Comparison of ENCODE assay signal across 8 cellular contexts in the genomic region with DNA sequence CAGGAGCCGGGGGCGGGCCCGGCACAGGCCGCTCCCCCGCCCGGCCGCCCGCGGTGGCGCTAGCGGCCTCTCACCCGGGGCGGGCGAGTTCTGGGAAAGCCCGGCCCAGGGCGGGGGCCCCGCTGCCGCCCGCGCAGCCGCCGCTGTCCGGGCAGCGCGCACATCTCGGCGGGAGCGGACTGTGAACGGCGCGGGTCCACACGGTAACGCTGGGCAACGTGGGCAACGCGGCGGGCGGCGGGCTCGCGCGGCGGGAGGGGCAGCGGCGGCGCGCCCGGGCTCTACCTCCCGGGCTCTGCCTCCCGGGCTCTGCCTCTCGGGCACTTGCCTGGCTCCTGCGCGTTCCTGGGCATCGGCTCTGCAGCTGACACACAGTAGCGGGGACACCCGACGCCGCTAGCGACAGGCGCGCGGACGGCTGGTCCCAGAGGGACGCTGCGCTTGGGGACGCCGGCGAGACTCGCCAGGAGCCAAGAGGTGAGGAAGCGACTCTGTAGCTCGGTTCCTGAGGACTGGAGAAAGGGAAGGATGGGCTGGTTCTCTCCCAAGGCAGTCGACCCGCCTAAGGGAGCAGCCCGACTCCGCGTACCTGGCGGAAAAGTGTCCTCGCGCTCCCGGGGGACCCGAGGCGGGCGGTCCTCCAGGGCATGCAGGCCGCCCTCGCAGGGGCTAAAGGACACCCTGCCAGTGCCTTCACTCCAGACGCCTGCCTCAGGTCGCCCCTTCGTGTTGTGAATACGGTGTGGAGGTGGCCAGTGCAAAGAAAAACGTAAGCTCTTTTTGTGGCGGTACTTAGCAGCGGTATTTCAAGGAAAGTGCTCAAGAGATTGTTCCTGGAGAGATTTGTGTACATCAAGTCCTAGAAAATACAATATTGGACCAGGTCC. TPM values are rescaled to one million over a fixed set of nuclear protein-coding genes. Genes with fewer than 3 reads are reported as not detected.
DNase-seq lines count a peak whose midpoint lies in the region; ATAC-seq and TF ChIP-seq lines count a peak whose summit lies in the region.

A gene (plus strand): TSS at position 150 of the 887 bp plus-strand sequence. CDS start 37,116 bp downstream, outside the sequence.

- H3K4me2 ChIP-seq in parathyroid adenoma (ENCODE audit: low read length): peak within 1 kb of the TSS; percentile 77

- DNase-seq in GM13976 (ENCODE audit: low spot score): peak; percentile 73
- peak; percentile 61 for DNase-seq in M059J (ENCODE audit: low read depth)
- no peak for DNase-seq in activated T-helper 2 cell treated with anti-CD3 and anti-CD28 coated beads, Interferon-gamma antibody, Interleukin-2, Interleukin-4, amounts not matched to agents 10 μg/mL and 5 μg/mL and 100 μg/mL, durations not matched to agents 14 hours and 24 hours and 36 hours (ENCODE audit: low spot score)
- DNase-seq in left cardiac atrium: peak; percentile 60
- no peak for DNase-seq in GDM1 (lab: John Stamatoyannopoulos, UW)

- H3K4me1 ChIP-seq in ACC112 (ENCODE audit: control insufficient read depth, insufficient read depth, low read length, unreplicated experiment) (peaks cover 45% of the 10 kb centered on the region), parathyroid adenoma (no peaks in the 10 kb centered on the region)

- intact Hi-C loops in activated T-helper 2 cell treated with anti-CD3 and anti-CD28 coated beads, Interferon-gamma antibody, Interleukin-2, Interleukin-4, amounts not matched to agents 10 μg/mL and 5 μg/mL and 100 μg/mL, durations not matched to agents 14 hours and 24 hours and 36 hours (cut with micrococcal nuclease): no loop called here
- intact Hi-C loops in left cardiac atrium (cut with DNase I): no loop called here

- no peak for TF ChIP-seq CTCF in GM13976 (IDR thresholded peaks at IDR 0.05; ENCODE audit: borderline replicate concordance, control extremely low read depth, extremely low read depth, insufficient read depth, missing control alignments)
- TF ChIP-seq CTCF in parathyroid adenoma (IDR thresholded peaks at IDR 0.05): no peak

- peaks cover 7% of the 10 kb centered on the region for H3K79me2 ChIP-seq in ACC112 (ENCODE audit: control insufficient read depth, insufficient read depth, low read length, unreplicated experiment)
- H3K79me2 ChIP-seq in parathyroid adenoma: no peaks in the 10 kb centered on the region

- no peak within 1 kb of the TSS for H3K9ac ChIP-seq in parathyroid adenoma

- H3K36me3 Mint-ChIP-seq in activated T-helper 2 cell treated with anti-CD3 and anti-CD28 coated beads, Interferon-gamma antibody, Interleukin-2, Interleukin-4, amounts not matched to agents 10 μg/mL and 5 μg/mL and 100 μg/mL, durations not matched to agents 14 hours and 24 hours and 36 hours (ENCODE audit: low read depth): no peaks in the 10 kb centered on the region

- H3K9me3 ChIP-seq in parathyroid adenoma (ENCODE audit: control insufficient read depth, low read length): peaks cover 3% of the 10 kb centered on the region

- no peaks in the 10 kb centered on the region for H3K27me3 ChIP-seq in ACC112 (ENCODE audit: insufficient read depth, low read length)
- no peaks in the 10 kb centered on the region for H3K27me3 ChIP-seq in parathyroid adenoma (ENCODE audit: control insufficient read depth, insufficient read depth, low read length)

- H3K4me3 ChIP-seq in ACC112 (ENCODE audit: low read depth, low read length) (peak within 1 kb of the TSS; percentile 98), parathyroid adenoma (ENCODE audit: low read depth, low read length) (peak within 1 kb of the TSS; percentile 36)

- H3K36me3 ChIP-seq in ACC112 (ENCODE audit: insufficient read depth, low read length) (no peaks in the 10 kb centered on the region), parathyroid adenoma (ENCODE audit: control insufficient read depth, insufficient read depth, low read length) (no peaks in the 10 kb centered on the region)

- H3K27me3 Mint-ChIP-seq in activated T-helper 2 cell treated with anti-CD3 and anti-CD28 coated beads, Interferon-gamma antibody, Interleukin-2, Interleukin-4, amounts not matched to agents 10 μg/mL and 5 μg/mL and 100 μg/mL, durations not matched to agents 14 hours and 24 hours and 36 hours (ENCODE audit: low read depth): peaks cover 60% of the 10 kb centered on the region

- no peak within 1 kb of the TSS for H3K27ac Mint-ChIP-seq in activated T-helper 2 cell treated with anti-CD3 and anti-CD28 coated beads, Interferon-gamma antibody, Interleukin-2, Interleukin-4, amounts not matched to agents 10 μg/mL and 5 μg/mL and 100 μg/mL, durations not matched to agents 14 hours and 24 hours and 36 hours

- in situ Hi-C loops in GM13976 (cut with MboI; ENCODE audit: low sequenced_read_pairs, unreplicated experiment): no loop called here

- H3K9me3 Mint-ChIP-seq in activated T-helper 2 cell treated with anti-CD3 and anti-CD28 coated beads, Interferon-gamma antibody, Interleukin-2, Interleukin-4, amounts not matched to agents 10 μg/mL and 5 μg/mL and 100 μg/mL, durations not matched to agents 14 hours and 24 hours and 36 hours: no peaks in the 10 kb centered on the region

- ATAC-seq in left cardiac atrium (peak; percentile 82 to 90), HG02840 (IDR thresholded peaks at IDR 0.05; ENCODE audit: low FRiP score, unreplicated experiment) (no peak)

- H2AFZ ChIP-seq in ACC112 (ENCODE audit: low read length, unreplicated experiment): peak within 1 kb of the TSS; percentile 93
- H2AFZ ChIP-seq in parathyroid adenoma: peak within 1 kb of the TSS; percentile 88

- H3K27ac ChIP-seq in ACC112 (ENCODE audit: low read depth, low read length) (no peak within 1 kb of the TSS), parathyroid adenoma (no peak within 1 kb of the TSS)

- H3K4me3 Mint-ChIP-seq in activated T-helper 2 cell treated with anti-CD3 and anti-CD28 coated beads, Interferon-gamma antibody, Interleukin-2, Interleukin-4, amounts not matched to agents 10 μg/mL and 5 μg/mL and 100 μg/mL, durations not matched to agents 14 hours and 24 hours and 36 hours (ENCODE audit: low read depth): peak within 1 kb of the TSS; percentile 59

- H3K4me1 Mint-ChIP-seq in activated T-helper 2 cell treated with anti-CD3 and anti-CD28 coated beads, Interferon-gamma antibody, Interleukin-2, Interleukin-4, amounts not matched to agents 10 μg/mL and 5 μg/mL and 100 μg/mL, durations not matched to agents 14 hours and 24 hours and 36 hours (ENCODE audit: low read depth): peaks cover 1% of the 10 kb centered on the region

RNA-seq across cellular contexts. Expression of the gene that starts here (rescaled TPM):
- total RNA-seq in M059J (2014; rRNA removed; shearing (Covaris generic)): 2.3 and 3.4 TPM in 2 replicates
- total RNA-seq in activated T-helper 2 cell treated with anti-CD3 and anti-CD28 coated beads, Interferon-gamma antibody, Interleukin-2, Interleukin-4, amounts not matched to agents 10 μg/mL and 5 μg/mL and 100 μg/mL, durations not matched to agents 14 hours and 24 hours and 36 hours: 0.02 TPM in 2 replicates
- 10 to 100 TPM; 15.2 to 25.7 TPM for total RNA-seq in left cardiac atrium

Comparison
In these comparisons a context has a peak if more than half of its experiments do, and no peak if none do; other contexts are left out.
1. DNase-seq: peak in GM13976 (single experiment), M059J (single experiment) and left cardiac atrium (single experiment); none in activated T-helper 2 cell treated with anti-CD3 and anti-CD28 coated beads, Interferon-gamma antibody, Interleukin-2, Interleukin-4, amounts not matched to agents 10 μg/mL and 5 μg/mL and 100 μg/mL, durations not matched to agents 14 hours and 24 hours and 36 hours (single experiment) and GDM1 (single experiment).